In genomic region chr7:98626393-98627061, GRCh38 we compare ENCODE assay signal across 29 cellular contexts. TPM values are rescaled to one million over a fixed set of nuclear protein-coding genes. Genes with fewer than 3 reads are reported as not detected.
DNase-seq lines count a peak whose midpoint lies in the region; TF ChIP-seq lines count a peak whose summit lies in the region.
"Had no signal": no experiment of that assay in that cellular context is flagged by ENCODE, and none has a peak within 500 bp of the region (broad histone marks: within the 10 kb centered on the region; RNA-seq: fewer than 3 reads in every experiment).

No MANE protein-coding gene starts in this region.

- no peaks in the 10 kb centered on the region for H3K9me3 Mint-ChIP-seq in activated naive CD8-positive, alpha-beta T cell treated with anti-CD3 and anti-CD28 coated beads for 36 hours
- H3K9me3 Mint-ChIP-seq: activated naive CD4-positive, alpha-beta T cell treated with anti-CD3 and anti-CD28 coated beads, Interleukin-2, amount 50 U/mL, for 24 hours had no signal

- no peak overlapping the region for H3K27ac ChIP-seq in testis
- H3K27ac ChIP-seq: 22Rv1, heart left ventricle, suprapubic skin, WERI-Rb-1 had no signal

- H3K27me3 ChIP-seq in testis: no peaks in the 10 kb centered on the region

- no peak for TF ChIP-seq POLR2A in testis (IDR thresholded peaks at IDR 0.05)

- no peak overlapping the region for H3K4me3 ChIP-seq in testis
- no peak overlapping the region for H3K4me3 ChIP-seq in foreskin fibroblast (ENCODE audit: low read depth in 1 of 2, low read length in 2 of 2)
- H3K4me3 ChIP-seq: HAP-1, heart left ventricle, suprapubic skin had no signal

- no peak overlapping the region for H3K4me3 Mint-ChIP-seq in activated naive CD8-positive, alpha-beta T cell treated with anti-CD3 and anti-CD28 coated beads for 36 hours
- H3K4me3 Mint-ChIP-seq: activated naive CD4-positive, alpha-beta T cell treated with anti-CD3 and anti-CD28 coated beads, Interleukin-2, amount 50 U/mL, for 24 hours; CD4-positive, alpha-beta memory T cell; stimulated activated naive B cell treated with anti-CD40 and anti-IgM and Interleukin-4, amounts not matched to agents 10 μg/mL and 1 μg/mL and 100 μg/mL, for 72 hours had no signal

- no peaks in the 10 kb centered on the region for H3K4me1 ChIP-seq in testis
- H3K4me1 ChIP-seq: HAP-1, heart left ventricle, suprapubic skin had no signal

- 33 to 69% methylated on average over 18 to 27 of the region's 27 CpGs for WGBS in testis, 2 donors

- H3K36me3 ChIP-seq in testis (ENCODE audit: low read depth, missing control alignments): no peaks in the 10 kb centered on the region
- H3K36me3 ChIP-seq: HAP-1, heart left ventricle, suprapubic skin had no signal

- H3K27ac Mint-ChIP-seq in activated naive CD8-positive, alpha-beta T cell treated with anti-CD3 and anti-CD28 coated beads for 36 hours: no peak overlapping the region
- H3K27ac Mint-ChIP-seq: activated naive CD4-positive, alpha-beta T cell treated with anti-CD3 and anti-CD28 coated beads, Interleukin-2, amount 50 U/mL, for 24 hours; CD4-positive, alpha-beta memory T cell; progenitor cell of endocrine pancreas; stimulated activated naive B cell treated with anti-CD40 and anti-IgM and Interleukin-4, amounts not matched to agents 10 μg/mL and 1 μg/mL and 100 μg/mL, for 72 hours had no signal

- no peaks in the 10 kb centered on the region for H3K9me3 ChIP-seq in testis
- H3K9me3 ChIP-seq: HAP-1, suprapubic skin had no signal

- in situ Hi-C loops in GM13976 (cut with MboI; ENCODE audit: low sequenced_read_pairs, unreplicated experiment): no loop called here

- peaks cover 3% of the 10 kb centered on the region for H3K27me3 Mint-ChIP-seq in activated naive CD8-positive, alpha-beta T cell treated with anti-CD3 and anti-CD28 coated beads for 36 hours

- TF ChIP-seq CTCF in testis (IDR thresholded peaks at IDR 0.05) (no peak), foreskin fibroblast (IDR thresholded peaks at IDR 0.05; ENCODE audit: low read depth, low read length) (no peak), GM13976 (IDR thresholded peaks at IDR 0.05; ENCODE audit: borderline replicate concordance, control extremely low read depth, extremely low read depth, insufficient read depth, missing control alignments) (no peak)

- no peaks in the 10 kb centered on the region for H3K36me3 Mint-ChIP-seq in activated naive CD8-positive, alpha-beta T cell treated with anti-CD3 and anti-CD28 coated beads for 36 hours
- H3K36me3 Mint-ChIP-seq: activated naive CD4-positive, alpha-beta T cell treated with anti-CD3 and anti-CD28 coated beads, Interleukin-2, amount 50 U/mL, for 24 hours; CD4-positive, alpha-beta memory T cell; stimulated activated naive B cell treated with anti-CD40 and anti-IgM and Interleukin-4, amounts not matched to agents 10 μg/mL and 1 μg/mL and 100 μg/mL, for 72 hours had no signal

- no peaks in the 10 kb centered on the region for H3K4me1 Mint-ChIP-seq in activated naive CD8-positive, alpha-beta T cell treated with anti-CD3 and anti-CD28 coated beads for 36 hours
- H3K4me1 Mint-ChIP-seq: activated naive CD4-positive, alpha-beta T cell treated with anti-CD3 and anti-CD28 coated beads, Interleukin-2, amount 50 U/mL, for 24 hours had no signal

- peak; percentile 2 for DNase-seq in NCI-H1105 treated with DMSO at 0.1 percent for 48 hours (lab: John Stamatoyannopoulos, UW)
- no peak for DNase-seq in NCI-H1105 (lab: John Stamatoyannopoulos, UW)
- peak; percentile 96 for DNase-seq in NCI-H2227 treated with DMSO at 0.1 percent for 48 hours (lab: John Stamatoyannopoulos, UW)
- peak; percentile 55 for DNase-seq in iPS-NIHi11 (ENCODE audit: low spot score)
- peak; percentile 29 for DNase-seq in testis
- DNase-seq in foreskin fibroblast: no peak
- DNase-seq in activated naive CD8-positive, alpha-beta T cell treated with anti-CD3 and anti-CD28 coated beads for 36 hours: no peak
- DNase-seq in GM13976 (ENCODE audit: low spot score): no peak
- DNase-seq: CD4-positive, alpha-beta memory T cell; DMS 273 treated with DMSO at 0.1 percent for 48 hours; effector memory CD4-positive, alpha-beta T cell; EL; erythroblast; heart left ventricle; kidney glomerular epithelial cell; MM.1S; NCI-H1436 treated with DMSO at 0.1 percent for 48 hours; NCI-H2107; NCI-H510A treated with DMSO at 0.1 percent for 48 hours; SHP77 treated with DMSO at 0.1 percent for 48 hours; stimulated activated CD4-positive, alpha-beta T cell treated with anti-CD3 and anti-CD28 coated beads, Interleukin-15, amount 100 ng/mL, for 24 hours; stimulated activated naive B cell treated with anti-CD40 and anti-IgM and Interleukin-4, amounts not matched to agents 10 μg/mL and 1 μg/mL and 100 μg/mL, for 72 hours; T-helper 9 cell; WERI-Rb-1 had no signal

- intact Hi-C loops in testis (cut with DNase I; ENCODE audit: low total_unique reads): no loop called here

RNA-seq across cellular contexts. Expression of gene NPTX2, which starts 9.4 kb away (rescaled TPM):
- 100 to 1,000 TPM; 136 to 139 TPM for total RNA-seq in testis
- polyA plus RNA-seq in testis (ENCODE audit: insufficient read depth, low read depth, low replicate concordance): 77.3 TPM
- not detected for total RNA-seq in activated naive CD8-positive, alpha-beta T cell treated with anti-CD3 and anti-CD28 coated beads for 36 hours
- total RNA-seq: CD4-positive, alpha-beta memory T cell had no signal
- polyA plus RNA-seq: CD4-positive, alpha-beta memory T cell had no signal

Comparison
In these comparisons a context has a peak if more than half of its experiments do, and no peak if none do; other contexts are left out.
1. DNase-seq: peak in NCI-H1105 treated with DMSO at 0.1 percent for 48 hours (single experiment), NCI-H2227 treated with DMSO at 0.1 percent for 48 hours (single experiment), iPS-NIHi11 (single experiment) and testis (single experiment); none in NCI-H1105 (single experiment), foreskin fibroblast (0 of 2), activated naive CD8-positive, alpha-beta T cell treated with anti-CD3 and anti-CD28 coated beads for 36 hours (single experiment) and GM13976 (single experiment).
2. RNA of gene NPTX2, which starts 9.4 kb away (total RNA-seq): 136 to 139 TPM in testis; not detected in activated naive CD8-positive, alpha-beta T cell treated with anti-CD3 and anti-CD28 coated beads for 36 hours; every median in the first group is over 100 times any median in the second.